ENCODE assay signal across 8 cellular contexts in genomic region chr11:118437046-118437735, GRCh38. TPM values are rescaled to one million over a fixed set of nuclear protein-coding genes. Genes with fewer than 3 reads are reported as not detected.
A peak's percentile ranks its signal among the peaks of the same experiment; 100 is the strongest.
DNase-seq lines count a peak whose midpoint lies in the region; ATAC-seq, FAIRE-seq and TF ChIP-seq lines count a peak whose summit lies in the region.

No MANE protein-coding gene starts in this region.

- WGBS in A549 (ENCODE audit: missing lambda C conversion rate) = 0% methylated on average over 5 of the region's 30 CpGs
- 1% methylated on average over 19 to 30 of the region's 30 CpGs for WGBS in pancreas, 2 donors

- no peak for TF ChIP-seq POLR2A in A549 (IDR thresholded peaks at IDR 0.05; ENCODE audit: low read length)
- no peak for TF ChIP-seq POLR2A in GM18505 (IDR thresholded peaks at IDR 0.05; ENCODE audit: borderline replicate concordance, extremely low read depth, insufficient read depth, insufficient read length)

- H3K27me3 ChIP-seq in cardiac muscle cell (no peaks in the 10 kb centered on the region), pancreas (no peaks in the 10 kb centered on the region)

- POLR2A ChIA-PET in A549 (lab: Yijun Ruan, JAX) = no interaction called here

- H3K4me1 ChIP-seq in A549 (peaks cover 31% of the 10 kb centered on the region; the same call in 2 of the 3 replicates), cardiac muscle cell (ENCODE audit: low read depth) (peaks cover 24% of the 10 kb centered on the region), pancreas (peaks cover 6 to 22% (median 17%) of the 10 kb centered on the region in 3 donors)

- H3K9me3 ChIP-seq in A549 = no peaks in the 10 kb centered on the region
- no peaks in the 10 kb centered on the region for H3K9me3 ChIP-seq in cardiac muscle cell (ENCODE audit: low read depth)
- H3K9me3 ChIP-seq in pancreas = no peaks in the 10 kb centered on the region

- ATAC-seq in A549 (peak; percentile 22 to 41; a peak in 4 of 6 replicates), pancreas (peak; percentile 3 to 18 (median 14)), GM18505 (IDR thresholded peaks at IDR 0.05; ENCODE audit: unreplicated experiment) (no peak)

- CTCF ChIA-PET in A549 (lab: Yijun Ruan, JAX) = no interaction called here

- intact Hi-C loops in pancreas (cut with DNase I) = no loop called here

- H3K36me3 ChIP-seq in cardiac muscle cell (no peaks in the 10 kb centered on the region), pancreas (no peaks in the 10 kb centered on the region)

- DNase-seq in A549 (ENCODE audit: low read depth in 1 of 2, low spot score in 1 of 2) (peak; percentile 28), GM19238 (ENCODE audit: insufficient read length, low spot score) (peak; percentile 29), RPMI8226 (peak; percentile 52), cardiac muscle cell (ENCODE audit: low read depth in 1 of 2, low spot score in 1 of 2) (peak; percentile 31 to 61), pancreas (peak; percentile 43 to 82 (median 58)), NOMO-1 (lab: John Stamatoyannopoulos, UW; ENCODE audit: unreplicated experiment in 2 of 2) (no peak)
- peak; percentile 44 for DNase-seq in activated naive CD4-positive, alpha-beta T cell treated with anti-CD3 and anti-CD28 coated beads, Interleukin-2, amount 50 U/mL, for 16 hours

- no peak for TF ChIP-seq RAD21 in A549 (conservative IDR thresholded peaks at IDR 0.05 in 1 of 2, IDR thresholded peaks at IDR 0.05 in 1 of 2)

- no peak for TF ChIP-seq EP300 in A549 (IDR thresholded peaks at IDR 0.05)

- H3K27ac ChIP-seq in A549 = peak overlapping the region; percentile 93 to 99
- peak overlapping the region; percentile 71 for H3K27ac ChIP-seq in cardiac muscle cell
- peak overlapping the region; percentile 83 to 89 (median 86) for H3K27ac ChIP-seq in pancreas

- H3K4me3 ChIP-seq in A549 = peak overlapping the region; percentile 95
- peak overlapping the region; percentile 99 for H3K4me3 ChIP-seq in cardiac muscle cell
- H3K4me3 ChIP-seq in pancreas = peak overlapping the region; percentile 98 to 100 (median 99)

- TF ChIP-seq CTCF in A549 (IDR thresholded peaks at IDR 0.05) (no peak), cardiac muscle cell (IDR thresholded peaks at IDR 0.05; ENCODE audit: low read depth, low read length) (no peak), pancreas (IDR thresholded peaks at IDR 0.05) (no peak)

- peak overlapping the region; percentile 77 for H3K4me2 ChIP-seq in A549

- FAIRE-seq in A549 (lab: Jason Lieb, UNC) (no peak), pancreas (lab: Jason Lieb, UNC) (no peak)

TF ChIP-seq in A549, 52 proteins besides CTCF, POLR2A, EP300 and RAD21:
- TF ChIP-seq BCL3 (IDR thresholded peaks at IDR 0.05) (no peak), RCOR1 (IDR thresholded peaks at IDR 0.05; ENCODE audit: low read depth, low read length) (no peak), RARB (CRISPR knock-in tag; IDR thresholded peaks at IDR 0.05) (no peak), MYC (IDR thresholded peaks at IDR 0.05; ENCODE audit: borderline replicate concordance, low read length) (no peak), HMGXB4 (CRISPR knock-in tag; IDR thresholded peaks at IDR 0.05; ENCODE audit: borderline replicate concordance) (no peak), CBX2 (IDR thresholded peaks at IDR 0.05; ENCODE audit: borderline replicate concordance, low read depth) (no peak), ESRRA (IDR thresholded peaks at IDR 0.05; ENCODE audit: borderline replicate concordance, low read length) (no peak)
TF ChIP-seq in A549: peak in this region for 0.

RNA-seq across cellular contexts. Expression of gene KMT2A, which starts 0.9 kb away (rescaled TPM):
- 20.3 and 28.4 TPM in 2 replicates for polyA plus RNA-seq in A549 (2011; rRNA removed)
- polyA plus RNA-seq in A549 (2012; cell fraction: cytosol; rRNA removed) = 8.3 and 9.3 TPM in 2 replicates
- polyA plus RNA-seq in A549 (2012; cell fraction: nucleus; rRNA removed) = 17.6 and 25.6 TPM in 2 replicates
- 6.8 to 9.7 TPM (median 7.1 TPM) in 3 replicates for polyA plus RNA-seq in A549 (2017; fragmentation: RNase III; extraction: RNeasy Plus Mini Kit Qiagen cat#74134 plus additional on column Dnase treatment)
- polyA minus RNA-seq in A549 (2011; rRNA and poly(A)+ RNA removed) = 61.1 and 62.5 TPM in 2 replicates
- 23.4 and 48.2 TPM in 2 replicates for total RNA-seq in cardiac muscle cell
- 28.0 and 31.6 TPM in 2 replicates for polyA plus RNA-seq in cardiac muscle cell
- 10 to 100 TPM; 31.1 to 46.3 (median 36.6) TPM for total RNA-seq in pancreas
- polyA plus RNA-seq in pancreas = 10 to 100 TPM; 13.9 to 14.1 TPM

RNA-seq across cellular contexts. Expression of gene ATP5MG, which starts 35.8 kb away (rescaled TPM):
- 242 and 337 TPM in 2 replicates for polyA plus RNA-seq in A549 (2011; rRNA removed)
- 103 and 136 TPM in 2 replicates for polyA plus RNA-seq in A549 (2012; cell fraction: cytosol; rRNA removed)
- 37.7 and 77.1 TPM in 2 replicates for polyA plus RNA-seq in A549 (2012; cell fraction: nucleus; rRNA removed)
- 437 to 446 TPM (median 438 TPM) in 3 replicates for polyA plus RNA-seq in A549 (2017; fragmentation: RNase III; extraction: RNeasy Plus Mini Kit Qiagen cat#74134 plus additional on column Dnase treatment)
- 30.8 and 39.5 TPM in 2 replicates for polyA minus RNA-seq in A549 (2011; rRNA and poly(A)+ RNA removed)
- 65.3 and 90.5 TPM in 2 replicates for total RNA-seq in cardiac muscle cell
- 734 and 884 TPM in 2 replicates for polyA plus RNA-seq in cardiac muscle cell
- total RNA-seq in pancreas = 10 to 100 TPM; 46.5 to 81.4 (median 74.3) TPM
- polyA plus RNA-seq in pancreas = 100 to 1,000 TPM; 115 to 120 TPM

Comparison
In these comparisons a context has a peak if more than half of its experiments do, and no peak if none do; other contexts are left out.
1. DNase-seq: peak in A549 (2 of 2), GM19238 (single experiment), RPMI8226 (single experiment), activated naive CD4-positive, alpha-beta T cell treated with anti-CD3 and anti-CD28 coated beads, Interleukin-2, amount 50 U/mL, for 16 hours (single experiment), cardiac muscle cell (2 of 2) and pancreas (6 of 6); none in NOMO-1 (0 of 2).
2. Peak in every context shown above with its lines, with median percentiles within 50 percentile points of each other: H3K27ac ChIP-seq and H3K4me3 ChIP-seq.